ENCODE assay signal across 15 cellular contexts in genomic region chr7:157587487-157588270, GRCh38.
DNase-seq lines count a peak whose midpoint lies in the region; ATAC-seq lines count a peak whose summit lies in the region.
"Had no signal": no experiment of that assay in that cellular context is flagged by ENCODE, and none has a peak within 500 bp of the region (broad histone marks: within the 10 kb centered on the region; RNA-seq: fewer than 3 reads in every experiment).

No MANE protein-coding gene starts in this region.

- H3K36me3 ChIP-seq in BLaER1 treated with 17β-estradiol and CSF1 and Interleukin-3, amounts not matched to agents 10 nM and 100 nM = no peaks in the 10 kb centered on the region

- no peaks in the 10 kb centered on the region for H4K20me1 ChIP-seq in BLaER1 treated with 17β-estradiol and CSF1 and Interleukin-3, amounts not matched to agents 10 nM and 100 nM

- H3K4me2 ChIP-seq in BLaER1 treated with 17β-estradiol and CSF1 and Interleukin-3, amounts not matched to agents 10 nM and 100 nM = peak overlapping the region in 8 of 11 experiments; percentile 33 to 88 (median 55); a peak in 15 of 22 replicates

- H3K4me3 ChIP-seq in BLaER1 treated with 17β-estradiol and CSF1 and Interleukin-3, amounts not matched to agents 10 nM and 100 nM = no peak overlapping the region
- H3K4me3 ChIP-seq in Jurkat, Clone E6-1 (ENCODE audit: low read length) = no peak overlapping the region

- H3K4me1 ChIP-seq in BLaER1 treated with 17β-estradiol and CSF1 and Interleukin-3, amounts not matched to agents 10 nM and 100 nM = peaks cover 20 to 52% (median 46%) of the 10 kb centered on the region in 10 experiments

- ATAC-seq in sciatic nerve = no peak
- no peak for ATAC-seq in HG02610 (IDR thresholded peaks at IDR 0.05; ENCODE audit: unreplicated experiment)
- ATAC-seq: Panc1 had no signal

- no peak overlapping the region for H3K9ac ChIP-seq in BLaER1 treated with 17β-estradiol and CSF1 and Interleukin-3, amounts not matched to agents 10 nM and 100 nM

- H3K27me3 ChIP-seq in BLaER1 treated with 17β-estradiol and CSF1 and Interleukin-3, amounts not matched to agents 10 nM and 100 nM = no peaks in the 10 kb centered on the region

- DNase-seq in Jurkat, Clone E6-1 (ENCODE audit: low read depth, low spot score) = peak; percentile 20
- DNase-seq in SHP77 treated with DMSO at 0.1 percent for 48 hours (lab: John Stamatoyannopoulos, UW) (peak; percentile 21), sciatic nerve (ENCODE audit: low spot score) (peak; percentile 34), NCI-H774 (lab: John Stamatoyannopoulos, UW) (no peak), ecto neural progenitor cell (ENCODE audit: low spot score) (no peak)
- DNase-seq: ACHN, DMS79, KG1, MV-4-11, NCI-H1930, NCI-H510A, SW 1271 had no signal

- intact Hi-C loops in sciatic nerve (cut with DNase I) = no loop called here

- peaks cover 0 to 6% (median 0%) of the 10 kb centered on the region in 11 experiments; a peak in 2 of 22 replicates for H3K9me3 ChIP-seq in BLaER1 treated with 17β-estradiol and CSF1 and Interleukin-3, amounts not matched to agents 10 nM and 100 nM (replicated peaks in 1 of 11)

- H3K27ac ChIP-seq in BLaER1 treated with 17β-estradiol and CSF1 and Interleukin-3, amounts not matched to agents 10 nM and 100 nM = no peak overlapping the region

Comparison
In these comparisons a context has a peak if more than half of its experiments do, and no peak if none do; other contexts are left out.
1. DNase-seq: peak in Jurkat, Clone E6-1 (single experiment), SHP77 treated with DMSO at 0.1 percent for 48 hours (single experiment) and sciatic nerve (single experiment); none in NCI-H774 (single experiment) and ecto neural progenitor cell (single experiment).